1 cellular context compared by ENCODE assay signal in genomic region chr17:50199651-50200446, GRCh38.
A peak's percentile ranks its signal among the peaks of the same experiment; 100 is the strongest.
TF ChIP-seq lines count a peak whose summit lies in the region.

No MANE protein-coding gene starts in this region.

TF ChIP-seq in GM12878, 131 proteins besides CTCF, POLR2A, EP300 and RAD21 (continued from another document):
- TF ChIP-seq RFX5 (IDR thresholded peaks at IDR 0.05; ENCODE audit: low read depth, low read length) (no peak), RUNX3 (IDR thresholded peaks at IDR 0.05; ENCODE audit: low read length) (peak; percentile 65), STAT3 (IDR thresholded peaks at IDR 0.05; ENCODE audit: low read depth, low read length) (no peak), TCF12 (IDR thresholded peaks at IDR 0.05; ENCODE audit: low read depth, low read length) (no peak), ZNF217 (IDR thresholded peaks at IDR 0.05) (no peak)
